ENCODE assay signal across 10 cellular contexts in the genomic region with DNA sequence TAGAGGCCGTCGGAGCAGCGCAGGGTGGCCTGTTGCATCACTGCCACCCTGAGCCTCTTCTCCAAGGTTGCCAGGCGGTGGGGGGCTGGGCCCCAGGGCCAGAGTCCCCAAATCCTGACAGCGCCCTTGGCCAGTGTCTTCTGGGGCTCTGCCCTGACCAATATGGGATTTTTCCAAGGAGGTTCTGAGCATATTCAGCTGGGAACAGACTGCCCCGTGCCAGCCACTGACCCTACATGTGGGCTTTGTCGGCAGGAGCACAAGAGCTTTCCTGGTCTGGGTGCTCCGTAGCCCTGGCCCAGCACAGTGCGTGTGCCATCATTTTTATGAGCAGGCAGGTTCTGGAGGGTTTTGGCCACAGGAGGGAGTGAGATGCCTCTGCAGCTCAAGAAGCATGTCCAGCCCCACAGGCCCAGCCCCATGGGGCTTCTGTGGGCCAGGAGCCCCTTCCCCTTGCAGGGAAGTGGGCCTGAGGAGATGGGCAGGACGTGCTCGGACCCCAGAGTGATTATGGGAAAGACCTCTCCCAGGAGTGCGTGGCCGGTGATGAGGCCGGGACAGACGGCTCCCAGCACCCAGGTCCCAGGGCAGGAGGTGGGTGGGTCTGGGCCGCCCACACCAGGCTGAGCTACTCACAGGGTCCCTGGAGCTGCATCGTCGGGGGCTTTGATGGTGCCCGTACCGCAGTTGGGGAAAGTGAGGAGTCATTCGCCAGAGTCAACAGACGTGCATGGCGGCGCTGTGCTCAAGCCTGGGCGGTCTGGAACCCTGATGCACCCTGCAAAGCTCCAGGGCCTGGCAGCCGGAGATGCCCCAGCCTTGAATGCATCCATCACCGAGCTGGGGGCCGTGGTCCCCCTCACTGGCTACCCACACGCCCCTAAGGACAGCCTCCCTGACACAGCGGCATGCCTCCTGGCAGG.
A peak's percentile ranks its signal among the peaks of the same experiment; 100 is the strongest.
DNase-seq lines count a peak whose midpoint lies in the region; ATAC-seq and TF ChIP-seq lines count a peak whose summit lies in the region.
"Had no signal": no experiment of that assay in that cellular context is flagged by ENCODE, and none has a peak within 500 bp of the region (broad histone marks: within the 10 kb centered on the region; RNA-seq: fewer than 3 reads in every experiment).

No MANE protein-coding gene starts in this region.

- CTCF ChIA-PET in A673 (lab: Charles Lee), result no interaction called here

- no peaks in the 10 kb centered on the region for H3K36me3 ChIP-seq in BLaER1 treated with 17β-estradiol and CSF1 and Interleukin-3, amounts not matched to agents 10 nM and 100 nM
- no peaks in the 10 kb centered on the region for H3K36me3 ChIP-seq in A673 (ENCODE audit: insufficient read depth, low read length, poor library complexity, severe bottlenecking)

- peak overlapping the region in 7 of 11 experiments; percentile 3 to 92 (median 63); a peak in 7 of 22 replicates for H3K4me2 ChIP-seq in BLaER1 treated with 17β-estradiol and CSF1 and Interleukin-3, amounts not matched to agents 10 nM and 100 nM

- DNase-seq in foreskin fibroblast (peak in 1 of 2 donors; percentile 46), retinal pigment epithelial cell (ENCODE audit: low read depth) (no peak), A673 (ENCODE audit: low spot score) (no peak)
- no peak for DNase-seq in stimulated activated CD4-positive, alpha-beta T cell treated with anti-CD3 and anti-CD28 coated beads, Interleukin-15, amount 100 ng/mL, for 24 hours
- DNase-seq in activated effector memory CD4-positive, alpha-beta T cell treated with anti-CD3 and anti-CD28 coated beads, Interleukin-2, amount 50 U/mL, for 16 hours, result no peak
- DNase-seq: naive B cell, NCI-H1930 had no signal

- H3K27ac ChIP-seq in BLaER1 treated with 17β-estradiol and CSF1 and Interleukin-3, amounts not matched to agents 10 nM and 100 nM, result no peak overlapping the region
- H3K27ac ChIP-seq in A673 (ENCODE audit: low read depth, low read length, poor library complexity, severe bottlenecking), result no peak overlapping the region

- no peaks in the 10 kb centered on the region for H3K9me3 ChIP-seq in BLaER1 treated with 17β-estradiol and CSF1 and Interleukin-3, amounts not matched to agents 10 nM and 100 nM (replicated peaks in 1 of 11)
- H3K9me3 ChIP-seq in A673 (ENCODE audit: low read depth, low read length, poor library complexity, severe bottlenecking), result no peaks in the 10 kb centered on the region

- peak; percentile 12; the same call in 1 of the 3 replicates for ATAC-seq in SK-N-SH treated with all-trans-retinoic acid at 6 μM for 48 hours
- no peak for ATAC-seq in GM21528 (IDR thresholded peaks at IDR 0.05; ENCODE audit: low FRiP score, unreplicated experiment)

- BruUV-seq in A673 (replicated peaks; lab: Mats Ljungman, UMichigan), result no TSS peak

- H4K20me1 ChIP-seq in BLaER1 treated with 17β-estradiol and CSF1 and Interleukin-3, amounts not matched to agents 10 nM and 100 nM, result peaks cover 0 to 56% (median 0%) of the 10 kb centered on the region in 11 experiments; a peak in 11 of 22 replicates

- intact Hi-C loops in A673 (cut with micrococcal nuclease; ENCODE audit: unreplicated experiment), result no loop called here

- H3K27me3 ChIP-seq in BLaER1 treated with 17β-estradiol and CSF1 and Interleukin-3, amounts not matched to agents 10 nM and 100 nM, result peaks cover 0 to 37% (median 0%) of the 10 kb centered on the region in 11 experiments; a peak in 5 of 22 replicates
- no peaks in the 10 kb centered on the region for H3K27me3 ChIP-seq in A673 (replicated peaks; ENCODE audit: insufficient read depth, low read depth, low read length, poor library complexity)

- H3K9ac ChIP-seq in BLaER1 treated with 17β-estradiol and CSF1 and Interleukin-3, amounts not matched to agents 10 nM and 100 nM, result 0 out of 22 replicates have a peak overlapping the region, but pooled peaks of 1 of the 11 experiments have one; percentile 18

- H3K4me1 ChIP-seq in BLaER1 treated with 17β-estradiol and CSF1 and Interleukin-3, amounts not matched to agents 10 nM and 100 nM, result peaks cover 13 to 67% (median 47%) of the 10 kb centered on the region in 10 experiments
- no peaks in the 10 kb centered on the region for H3K4me1 ChIP-seq in A673 (ENCODE audit: insufficient read depth, low read length, poor library complexity, severe bottlenecking)

- H3K4me3 ChIP-seq in BLaER1 treated with 17β-estradiol and CSF1 and Interleukin-3, amounts not matched to agents 10 nM and 100 nM, result no peak overlapping the region
- no peak overlapping the region for H3K4me3 ChIP-seq in foreskin fibroblast (ENCODE audit: low read depth in 1 of 2, low read length in 2 of 2)
- H3K4me3 ChIP-seq in retinal pigment epithelial cell (ENCODE audit: low read length), result no peak overlapping the region
- H3K4me3 ChIP-seq in A673 (ENCODE audit: low read depth, low read length, poor library complexity, severe bottlenecking), result no peak overlapping the region

- TF ChIP-seq CTCF in foreskin fibroblast (IDR thresholded peaks at IDR 0.05; ENCODE audit: low read depth, low read length) (peak; percentile 15), retinal pigment epithelial cell (conservative IDR thresholded peaks at IDR 0.05; ENCODE audit: low read depth, low read length) (peak; percentile 27), A673 (conservative IDR thresholded peaks at IDR 0.05; ENCODE audit: low read depth, low read length) (no peak)

- POLR2A ChIA-PET in A673 (lab: Charles Lee; ENCODE audit: low non-redundant PET), result no interaction called here

TF ChIP-seq in SK-N-SH treated with all-trans-retinoic acid at 6 μM for 48 hours, 23 proteins besides CTCF, POLR2A, EP300 and RAD21:
- no peak for TF ChIP-seq ISL1 (CRISPR knock-in tag; IDR thresholded peaks at IDR 0.05)
- TF ChIP-seq BACH2 (CRISPR knock-in tag; IDR thresholded peaks at IDR 0.05; ENCODE audit: borderline replicate concordance), result no peak
- no peak for TF ChIP-seq GLIS3 (CRISPR knock-in tag; IDR thresholded peaks at IDR 0.05)
- TF ChIP-seq ARNTL (CRISPR knock-in tag; IDR thresholded peaks at IDR 0.05; ENCODE audit: borderline replicate concordance, low read depth), result no peak
- no peak for TF ChIP-seq ZNF70 (CRISPR knock-in tag; IDR thresholded peaks at IDR 0.05)
- TF ChIP-seq, protein P1, sequence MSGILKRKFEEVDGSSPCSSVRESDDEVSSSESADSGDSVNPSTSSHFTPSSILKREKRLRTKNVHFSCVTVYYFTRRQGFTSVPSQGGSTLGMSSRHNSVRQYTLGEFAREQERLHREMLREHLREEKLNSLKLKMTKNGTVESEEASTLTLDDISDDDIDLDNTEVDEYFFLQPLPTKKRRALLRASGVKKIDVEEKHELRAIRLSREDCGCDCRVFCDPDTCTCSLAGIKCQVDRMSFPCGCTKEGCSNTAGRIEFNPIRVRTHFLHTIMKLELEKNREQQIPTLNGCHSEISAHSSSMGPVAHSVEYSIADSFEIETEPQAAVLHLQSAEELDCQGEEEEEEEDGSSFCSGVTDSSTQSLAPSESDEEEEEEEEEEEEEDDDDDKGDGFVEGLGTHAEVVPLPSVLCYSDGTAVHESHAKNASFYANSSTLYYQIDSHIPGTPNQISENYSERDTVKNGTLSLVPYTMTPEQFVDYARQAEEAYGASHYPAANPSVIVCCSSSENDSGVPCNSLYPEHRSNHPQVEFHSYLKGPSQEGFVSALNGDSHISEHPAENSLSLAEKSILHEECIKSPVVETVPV (CRISPR knock-in tag; IDR thresholded peaks at IDR 0.05), result no peak
- no peak for TF ChIP-seq RARB (CRISPR knock-in tag; IDR thresholded peaks at IDR 0.05)
